In the genomic region with DNA sequence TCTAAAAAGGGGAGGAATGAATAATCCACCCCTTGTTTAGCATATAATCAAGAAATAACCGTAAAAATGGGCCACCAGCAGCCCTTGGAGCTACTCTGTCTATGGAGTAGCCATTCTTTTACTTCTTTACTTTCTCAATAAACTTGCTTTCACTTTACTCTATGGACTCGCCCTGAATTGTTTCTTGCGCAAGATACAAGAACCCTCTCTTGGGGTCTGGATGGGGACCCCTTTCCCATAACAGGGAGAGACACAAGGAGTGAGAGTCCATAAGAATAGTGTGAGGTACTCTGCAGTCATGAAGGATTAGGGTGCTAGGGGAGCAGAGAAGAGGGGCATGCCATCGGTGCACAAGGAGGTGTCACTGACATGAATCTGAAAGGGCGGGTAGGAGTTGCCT, we compare ENCODE assay signal across 18 cellular contexts.
"Had no signal": no experiment of that assay in that cellular context is flagged by ENCODE, and none has a peak within 500 bp of the region (broad histone marks: within the 10 kb centered on the region; RNA-seq: fewer than 3 reads in every experiment).

No MANE protein-coding gene starts in this region.

- H3K4me2 ChIP-seq: smooth muscle cell had no signal

- H3K27ac Mint-ChIP-seq: activated CD4-positive, alpha-beta T cell treated with anti-CD3 and anti-CD28 coated beads, Interleukin-2, amount 10 ng/mL, durations not matched to agents 7 days and 5 days; WTC11 had no signal

- H3K36me3 ChIP-seq: suprapubic skin had no signal

- H3K9me3 ChIP-seq: heart right ventricle, left ventricle myocardium inferior, suprapubic skin, upper lobe of left lung had no signal

- H3K27ac ChIP-seq: heart right ventricle, left ventricle myocardium inferior, suprapubic skin, upper lobe of left lung had no signal

- ATAC-seq: activated T-cell treated with anti-CD3 and anti-CD28 coated beads, Interleukin-2, amount 50 U/mL, for 4 hours had no signal

- H3K36me3 Mint-ChIP-seq: WTC11 had no signal

- H3K4me3 Mint-ChIP-seq: activated CD4-positive, alpha-beta T cell treated with anti-CD3 and anti-CD28 coated beads, Interleukin-2, amount 10 ng/mL, durations not matched to agents 7 days and 5 days; activated T-cell treated with anti-CD3 and anti-CD28 coated beads, Interleukin-2, amount 50 U/mL, for 4 hours; WTC11 had no signal

- H3K27me3 ChIP-seq: heart right ventricle, suprapubic skin, upper lobe of left lung had no signal

- FAIRE-seq: astrocyte, colon, endothelial cell of umbilical vein, frontal cortex, keratinocyte had no signal

- H3K4me3 ChIP-seq: heart right ventricle, left ventricle myocardium inferior, smooth muscle cell, suprapubic skin, upper lobe of left lung had no signal

- H3K9me3 Mint-ChIP-seq: activated CD4-positive, alpha-beta T cell treated with anti-CD3 and anti-CD28 coated beads, Interleukin-2, amount 10 ng/mL, durations not matched to agents 7 days and 5 days; activated T-cell treated with anti-CD3 and anti-CD28 coated beads, Interleukin-2, amount 50 U/mL, for 4 hours; WTC11 had no signal

- H3K27me3 Mint-ChIP-seq: activated CD4-positive, alpha-beta T cell treated with anti-CD3 and anti-CD28 coated beads, Interleukin-2, amount 10 ng/mL, durations not matched to agents 7 days and 5 days had no signal

- DNase-seq: activated CD4-positive, alpha-beta T cell treated with anti-CD3 and anti-CD28 coated beads, Interleukin-2, amount 10 ng/mL, durations not matched to agents 7 days and 5 days; activated naive CD4-positive, alpha-beta T cell; activated T-cell treated with anti-CD3 and anti-CD28 coated beads, Interleukin-2, amount 50 U/mL, for 4 hours; heart right ventricle; left ventricle myocardium inferior; mesendoderm; posterior cingulate gyrus; right cardiac atrium; stimulated activated naive CD4-positive, alpha-beta T cell; upper lobe of left lung had no signal

- H3K4me1 ChIP-seq: suprapubic skin had no signal
